ENCODE assay signal across 8 cellular contexts in the genomic region with DNA sequence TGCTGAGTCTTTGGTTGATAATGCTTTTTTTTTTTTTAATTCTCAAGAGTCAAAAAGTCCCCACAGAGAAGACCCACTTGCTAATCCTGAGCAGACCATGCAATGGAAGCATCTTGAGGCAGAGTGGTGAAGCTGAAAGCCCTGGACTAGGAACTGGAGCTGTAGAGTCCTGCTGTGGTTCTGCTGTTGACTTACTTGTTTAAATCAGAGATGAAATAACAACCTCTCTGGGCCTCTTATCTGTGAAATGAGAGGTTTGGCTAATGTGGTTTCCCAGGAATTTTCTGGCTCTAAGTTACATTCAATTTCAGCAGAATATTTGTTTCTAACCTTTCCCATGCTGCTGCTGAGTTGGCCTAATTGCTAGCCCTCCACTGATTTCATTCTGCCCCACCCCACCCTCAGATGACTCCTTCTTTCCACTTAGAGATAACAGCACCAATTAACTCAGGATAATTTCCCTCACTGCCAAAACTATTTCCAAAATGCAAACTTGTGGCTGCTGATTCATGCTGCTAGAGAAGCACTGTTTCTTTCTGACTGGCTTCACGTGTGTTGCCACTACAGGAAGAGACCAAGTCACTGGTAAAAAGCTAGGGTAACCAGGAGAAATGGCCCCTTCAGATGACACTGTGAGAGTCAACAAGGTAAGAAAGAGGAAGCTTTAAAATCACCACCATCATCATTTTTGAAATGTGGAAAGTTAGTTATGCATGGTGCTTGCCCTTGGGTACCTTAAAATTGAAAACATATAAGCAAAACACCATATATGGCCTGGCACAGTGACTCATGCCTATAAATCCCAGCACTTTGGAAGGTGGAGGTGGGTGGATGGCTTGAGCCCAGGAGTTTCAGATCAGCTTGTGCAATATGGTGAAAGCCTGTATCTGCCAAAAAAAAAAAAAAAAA.
DNase-seq lines count a peak whose midpoint lies in the region; ATAC-seq and TF ChIP-seq lines count a peak whose summit lies in the region.

No MANE protein-coding gene starts in this region.

- intact Hi-C loops in aorta (cut with DNase I) = no loop called here

- TF ChIP-seq CTCF in fibroblast of mammary gland (conservative IDR thresholded peaks at IDR 0.05; ENCODE audit: control insufficient read depth, insufficient read depth, low read depth, low read length) = no peak

- H3K27me3 Mint-ChIP-seq in natural killer cell treated with Interleukin-12 subunit alpha and Interleukin-12 subunit beta and Interleukin-15 and Interleukin-18, amount 100 ng/mL, for 72 hours = peaks cover 0 to 4% of the 10 kb centered on the region in 2 donors

- H3K9me3 ChIP-seq in aorta (ENCODE audit: control insufficient read depth, low read length) = no peaks in the 10 kb centered on the region

- no peak overlapping the region for H3K27ac Mint-ChIP-seq in natural killer cell treated with Interleukin-12 subunit alpha and Interleukin-12 subunit beta and Interleukin-15 and Interleukin-18, amount 100 ng/mL, for 72 hours

- H3K9me3 Mint-ChIP-seq in natural killer cell treated with Interleukin-12 subunit alpha and Interleukin-12 subunit beta and Interleukin-15 and Interleukin-18, amount 100 ng/mL, for 72 hours = peaks cover 12% of the 10 kb centered on the region

- DNase-seq in EL (peak; percentile 75), HS-5 (ENCODE audit: low read depth) (peak; percentile 93), fibroblast of mammary gland (ENCODE audit: low read depth) (peak; percentile 96), aorta (no peak), GM19240 (ENCODE audit: insufficient read length, low spot score) (no peak), G401 (ENCODE audit: low spot score) (no peak)
- no peak for DNase-seq in natural killer cell treated with Interleukin-12 subunit alpha and Interleukin-12 subunit beta and Interleukin-15 and Interleukin-18, amount 100 ng/mL, for 72 hours (ENCODE audit: low spot score)

- H3K4me3 ChIP-seq in fibroblast of mammary gland (ENCODE audit: control insufficient read depth, low read depth, low read length) (no peak overlapping the region), aorta (ENCODE audit: low read length in 2 of 2) (no peak overlapping the region)

- 6 to 7% methylated on average over 1 of the region's 1 CpG for WGBS in aorta, 2 donors

- in situ Hi-C loops in G401 (cut with HindIII; ENCODE audit: low sequenced_read_pairs) = no loop called here

- H3K4me1 Mint-ChIP-seq in natural killer cell treated with Interleukin-12 subunit alpha and Interleukin-12 subunit beta and Interleukin-15 and Interleukin-18, amount 100 ng/mL, for 72 hours (ENCODE audit: low read depth in 2 of 2) = no peaks in the 10 kb centered on the region

- H3K27ac ChIP-seq in aorta (ENCODE audit: low read depth in 1 of 2, low read length in 2 of 2) = no peak overlapping the region

- H3K27me3 ChIP-seq in aorta (ENCODE audit: control insufficient read depth in 1 of 2, insufficient read depth in 2 of 2, low read length in 1 of 2) = no peaks in the 10 kb centered on the region

- no peak overlapping the region for H3K4me3 Mint-ChIP-seq in natural killer cell treated with Interleukin-12 subunit alpha and Interleukin-12 subunit beta and Interleukin-15 and Interleukin-18, amount 100 ng/mL, for 72 hours

- peak; percentile 70 for ATAC-seq in GM21515 (IDR thresholded peaks at IDR 0.05; ENCODE audit: unreplicated experiment)
- peak; percentile 85 for ATAC-seq in aorta (ENCODE audit: low FRiP score)
- no peak for ATAC-seq in natural killer cell treated with Interleukin-12 subunit alpha and Interleukin-12 subunit beta and Interleukin-15 and Interleukin-18, amount 100 ng/mL, for 72 hours

- H3K36me3 Mint-ChIP-seq in natural killer cell treated with Interleukin-12 subunit alpha and Interleukin-12 subunit beta and Interleukin-15 and Interleukin-18, amount 100 ng/mL, for 72 hours = no peaks in the 10 kb centered on the region

- H3K4me1 ChIP-seq in aorta (ENCODE audit: control insufficient read depth in 1 of 2, insufficient read depth in 2 of 2, low read length in 2 of 2) = no peaks in the 10 kb centered on the region

- H3K36me3 ChIP-seq in aorta (ENCODE audit: control insufficient read depth in 1 of 2, insufficient read depth in 2 of 2, low read length in 1 of 2) = no peaks in the 10 kb centered on the region

Comparison
In these comparisons a context has a peak if more than half of its experiments do, and no peak if none do; other contexts are left out.
1. DNase-seq: peak in EL (single experiment), HS-5 (single experiment) and fibroblast of mammary gland (single experiment); none in aorta (0 of 2), GM19240 (single experiment), G401 (single experiment) and natural killer cell treated with Interleukin-12 subunit alpha and Interleukin-12 subunit beta and Interleukin-15 and Interleukin-18, amount 100 ng/mL, for 72 hours (single experiment).
2. ATAC-seq: peak in GM21515 (single experiment) and aorta (single experiment); none in natural killer cell treated with Interleukin-12 subunit alpha and Interleukin-12 subunit beta and Interleukin-15 and Interleukin-18, amount 100 ng/mL, for 72 hours (0 of 2).